Comparison of ENCODE assay signal across 8 cellular contexts in the genomic region with DNA sequence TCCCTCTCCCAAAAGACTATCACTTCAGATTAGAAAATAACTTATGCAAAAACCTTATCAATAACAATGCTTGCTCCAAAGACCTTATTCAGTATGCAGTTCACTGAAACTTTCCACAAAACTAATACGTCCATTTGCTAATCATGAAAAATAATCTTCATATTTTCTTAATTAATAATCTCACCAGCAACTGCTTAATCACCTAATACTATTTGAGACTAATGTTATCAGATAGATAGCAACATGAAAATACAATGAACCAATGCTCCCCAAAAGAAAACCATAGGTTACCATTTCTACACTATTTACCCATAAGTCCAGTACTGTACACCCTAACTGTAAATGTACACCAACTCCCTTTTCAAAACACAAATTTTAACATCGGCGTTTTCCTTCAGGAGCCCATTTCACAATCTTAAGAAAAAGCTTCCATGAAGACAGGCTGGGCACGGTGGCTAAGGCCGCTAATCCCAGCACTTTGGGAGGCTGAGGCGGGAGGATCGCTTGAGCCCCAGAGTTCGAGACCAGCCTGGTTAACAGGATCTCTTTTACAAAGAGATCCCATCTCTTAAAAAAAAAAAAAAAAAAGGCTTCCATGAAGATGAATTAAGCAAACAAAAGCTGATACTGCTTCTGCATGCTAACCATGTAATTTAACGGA. TPM values are rescaled to one million over a fixed set of nuclear protein-coding genes. Genes with fewer than 3 reads are reported as not detected.
DNase-seq lines count a peak whose midpoint lies in the region; ATAC-seq and TF ChIP-seq lines count a peak whose summit lies in the region.

No MANE protein-coding gene starts in this region.

- H3K4me1 Mint-ChIP-seq in endothelial cell (ENCODE audit: unreplicated experiment): peaks cover 28% of the 10 kb centered on the region

- peak; percentile 34 for DNase-seq in ELF-1 (ENCODE audit: low read depth, low spot score)
- DNase-seq in endothelial cell (ENCODE audit: low spot score): no peak
- no peak for DNase-seq in ovary
- DNase-seq in NCI-H345 (lab: John Stamatoyannopoulos, UW): no peak
- no peak for DNase-seq in RKO (ENCODE audit: low spot score)
- DNase-seq in UCSD-AML1 (lab: John Stamatoyannopoulos, UW; ENCODE audit: unreplicated experiment): no peak

- peaks cover 32% of the 10 kb centered on the region for H3K36me3 ChIP-seq in OCI-LY1 (ENCODE audit: insufficient read depth, low read length)
- no peaks in the 10 kb centered on the region for H3K36me3 ChIP-seq in ovary

- ATAC-seq in GM21576 (IDR thresholded peaks at IDR 0.05; ENCODE audit: unreplicated experiment): no peak

- H3K36me3 Mint-ChIP-seq in endothelial cell (ENCODE audit: low read depth, unreplicated experiment): peaks cover 11% of the 10 kb centered on the region

- TF ChIP-seq CTCF in OCI-LY1 (IDR thresholded peaks at IDR 0.05; ENCODE audit: low read length) (no peak), endothelial cell (IDR thresholded peaks at IDR 0.05; ENCODE audit: unreplicated experiment) (no peak), ovary (IDR thresholded peaks at IDR 0.05) (no peak)

- H3K4me3 Mint-ChIP-seq in endothelial cell (ENCODE audit: unreplicated experiment): peak overlapping the region; percentile 95

- H3K27ac ChIP-seq in OCI-LY1 (ENCODE audit: low read depth, low read length, poor library complexity, severe bottlenecking) (peak overlapping the region; percentile 59), ovary (no peak overlapping the region)

- intact Hi-C loops in ovary (cut with DNase I): no loop called here

- H3K9me3 ChIP-seq in OCI-LY1 (ENCODE audit: low read length) (no peaks in the 10 kb centered on the region), ovary (no peaks in the 10 kb centered on the region)

- TF ChIP-seq POLR2A in ovary (IDR thresholded peaks at IDR 0.05): no peak

- no peaks in the 10 kb centered on the region for H3K9me3 Mint-ChIP-seq in endothelial cell (ENCODE audit: unreplicated experiment)

- no peaks in the 10 kb centered on the region for H3K9me2 ChIP-seq in OCI-LY1 (ENCODE audit: low read depth, low read length)

- no peaks in the 10 kb centered on the region for H3K27me3 ChIP-seq in OCI-LY1 (ENCODE audit: insufficient read depth, low read length)
- no peaks in the 10 kb centered on the region for H3K27me3 ChIP-seq in ovary

- peak overlapping the region; percentile 82 for H3K4me2 ChIP-seq in OCI-LY1 (ENCODE audit: low read length)

- peak overlapping the region; percentile 96 for H3K9ac ChIP-seq in OCI-LY1 (ENCODE audit: low read length)

- peaks cover 60% of the 10 kb centered on the region for H3K79me2 ChIP-seq in OCI-LY1 (ENCODE audit: insufficient read depth, low read length)

- no peak overlapping the region for H2AFZ ChIP-seq in OCI-LY1 (ENCODE audit: low read length)

- no peaks in the 10 kb centered on the region for H3F3A ChIP-seq in OCI-LY1 (ENCODE audit: insufficient read depth, low read length)

- no peak for TF ChIP-seq EP300 in ovary (IDR thresholded peaks at IDR 0.05)

- H3K4me1 ChIP-seq in OCI-LY1 (ENCODE audit: insufficient read depth, low read length, severe bottlenecking): peaks cover 68% of the 10 kb centered on the region
- peaks cover 19% of the 10 kb centered on the region for H3K4me1 ChIP-seq in ovary (ENCODE audit: insufficient read depth)

- H3K27ac Mint-ChIP-seq in endothelial cell (ENCODE audit: unreplicated experiment): peak overlapping the region; percentile 93

- peaks cover 6% of the 10 kb centered on the region; the same call in 1 of the 2 replicates for H4K20me1 ChIP-seq in OCI-LY1 (ENCODE audit: insufficient read depth, low read length)

- H3K4me3 ChIP-seq in OCI-LY1 (ENCODE audit: low read depth, low read length, poor library complexity, severe bottlenecking): peak overlapping the region; percentile 80
- H3K4me3 ChIP-seq in ovary: peak overlapping the region; percentile 82

- H3K27me3 Mint-ChIP-seq in endothelial cell (ENCODE audit: unreplicated experiment): peaks cover 21% of the 10 kb centered on the region

- WGBS in ovary, 3 donors: 7 to 8% (median 7%) methylated on average over 9 of the region's 9 CpGs

RNA-seq across cellular contexts. Expression of a gene that starts 1.7 kb away (rescaled TPM):
- 427 TPM for total RNA-seq in endothelial cell (ENCODE audit: unreplicated experiment)
- total RNA-seq in ovary: 100 to 1,000 TPM in 6 of 7 donors, 10 to 100 TPM in 1; 92.9 to 314 (median 255) TPM
- polyA plus RNA-seq in ovary: 100 to 1,000 TPM; 137 to 262 TPM

RNA-seq across cellular contexts. Expression of a gene that starts 25.8 kb away (rescaled TPM):
- total RNA-seq in endothelial cell (ENCODE audit: unreplicated experiment) (0.64 TPM), ovary (under 1 TPM in 6 of 7 donors, not detected in 1; 0.10 to 0.43 (median 0.14) TPM)
- under 1 TPM in 1 of 2 donors, not detected in 1; 0.04 TPM for polyA plus RNA-seq in ovary

RNA-seq across cellular contexts. Expression of a gene that starts 29.9 kb away (rescaled TPM):
- 0.92 TPM for total RNA-seq in endothelial cell (ENCODE audit: unreplicated experiment)
- 1 to 10 TPM; 1.6 to 3.3 (median 2.3) TPM for total RNA-seq in ovary
- 1 to 10 TPM in 1 of 2 donors, under 1 TPM in 1; 0.42 to 1.4 TPM for polyA plus RNA-seq in ovary
